1 cellular context compared by ENCODE assay signal in the genomic region with DNA sequence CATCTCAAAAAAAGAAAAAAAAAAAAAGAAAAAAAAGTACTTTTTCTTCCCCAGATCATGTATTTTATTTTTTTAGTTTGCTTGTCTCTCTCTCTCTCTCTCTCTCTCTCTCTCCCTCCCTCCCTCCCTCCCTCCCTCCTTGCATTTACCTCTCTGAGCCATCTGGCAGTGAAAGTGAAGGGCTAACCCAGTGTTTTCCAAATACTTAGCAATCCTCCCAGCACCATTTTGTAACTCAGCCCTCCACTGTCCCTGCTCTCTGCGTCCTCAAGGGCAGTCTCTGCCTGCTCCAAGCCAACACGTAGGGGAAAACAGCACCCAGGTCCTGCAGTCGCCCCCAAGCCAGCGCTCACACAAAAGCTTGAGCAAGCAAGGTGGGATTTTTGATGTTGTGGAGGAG.
TF ChIP-seq lines count a peak whose summit lies in the region.

No MANE protein-coding gene starts in this region.

TF ChIP-seq in WTC11, 78 proteins besides CTCF, POLR2A, EP300 and RAD21 (continued from another document):
- TF ChIP-seq, protein P1, sequence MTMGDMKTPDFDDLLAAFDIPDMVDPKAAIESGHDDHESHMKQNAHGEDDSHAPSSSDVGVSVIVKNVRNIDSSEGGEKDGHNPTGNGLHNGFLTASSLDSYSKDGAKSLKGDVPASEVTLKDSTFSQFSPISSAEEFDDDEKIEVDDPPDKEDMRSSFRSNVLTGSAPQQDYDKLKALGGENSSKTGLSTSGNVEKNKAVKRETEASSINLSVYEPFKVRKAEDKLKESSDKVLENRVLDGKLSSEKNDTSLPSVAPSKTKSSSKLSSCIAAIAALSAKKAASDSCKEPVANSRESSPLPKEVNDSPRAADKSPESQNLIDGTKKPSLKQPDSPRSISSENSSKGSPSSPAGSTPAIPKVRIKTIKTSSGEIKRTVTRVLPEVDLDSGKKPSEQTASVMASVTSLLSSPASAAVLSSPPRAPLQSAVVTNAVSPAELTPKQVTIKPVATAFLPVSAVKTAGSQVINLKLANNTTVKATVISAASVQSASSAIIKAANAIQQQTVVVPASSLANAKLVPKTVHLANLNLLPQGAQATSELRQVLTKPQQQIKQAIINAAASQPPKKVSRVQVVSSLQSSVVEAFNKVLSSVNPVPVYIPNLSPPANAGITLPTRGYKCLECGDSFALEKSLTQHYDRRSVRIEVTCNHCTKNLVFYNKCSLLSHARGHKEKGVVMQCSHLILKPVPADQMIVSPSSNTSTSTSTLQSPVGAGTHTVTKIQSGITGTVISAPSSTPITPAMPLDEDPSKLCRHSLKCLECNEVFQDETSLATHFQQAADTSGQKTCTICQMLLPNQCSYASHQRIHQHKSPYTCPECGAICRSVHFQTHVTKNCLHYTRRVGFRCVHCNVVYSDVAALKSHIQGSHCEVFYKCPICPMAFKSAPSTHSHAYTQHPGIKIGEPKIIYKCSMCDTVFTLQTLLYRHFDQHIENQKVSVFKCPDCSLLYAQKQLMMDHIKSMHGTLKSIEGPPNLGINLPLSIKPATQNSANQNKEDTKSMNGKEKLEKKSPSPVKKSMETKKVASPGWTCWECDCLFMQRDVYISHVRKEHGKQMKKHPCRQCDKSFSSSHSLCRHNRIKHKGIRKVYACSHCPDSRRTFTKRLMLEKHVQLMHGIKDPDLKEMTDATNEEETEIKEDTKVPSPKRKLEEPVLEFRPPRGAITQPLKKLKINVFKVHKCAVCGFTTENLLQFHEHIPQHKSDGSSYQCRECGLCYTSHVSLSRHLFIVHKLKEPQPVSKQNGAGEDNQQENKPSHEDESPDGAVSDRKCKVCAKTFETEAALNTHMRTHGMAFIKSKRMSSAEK (CRISPR knock-in tag; IDR thresholded peaks at IDR 0.05; ENCODE audit: borderline replicate concordance): no peak
- TF ChIP-seq FOXJ3 (CRISPR knock-in tag; IDR thresholded peaks at IDR 0.05; ENCODE audit: borderline replicate concordance) (no peak), AFF4 (CRISPR knock-in tag; IDR thresholded peaks at IDR 0.05; ENCODE audit: borderline replicate concordance) (no peak), OVOL2 (CRISPR knock-in tag; IDR thresholded peaks at IDR 0.05; ENCODE audit: borderline replicate concordance) (no peak), ZNF219 (CRISPR knock-in tag; IDR thresholded peaks at IDR 0.05; ENCODE audit: borderline replicate concordance) (no peak), ATF1 (CRISPR knock-in tag; IDR thresholded peaks at IDR 0.05) (no peak), MAX (CRISPR knock-in tag; IDR thresholded peaks at IDR 0.05) (no peak), SMAD4 (CRISPR knock-in tag; IDR thresholded peaks at IDR 0.05) (no peak), MXD4 (CRISPR knock-in tag; IDR thresholded peaks at IDR 0.05; ENCODE audit: borderline replicate concordance) (no peak), EMX1 (CRISPR knock-in tag; IDR thresholded peaks at IDR 0.05) (no peak), USF2 (CRISPR knock-in tag; IDR thresholded peaks at IDR 0.05) (no peak), IRF2 (CRISPR knock-in tag; IDR thresholded peaks at IDR 0.05; ENCODE audit: borderline replicate concordance, low read depth) (no peak), ARID4B (CRISPR knock-in tag; IDR thresholded peaks at IDR 0.05; ENCODE audit: borderline replicate concordance) (no peak), CBFB (CRISPR knock-in tag; IDR thresholded peaks at IDR 0.05; ENCODE audit: low read depth) (no peak)
- TF ChIP-seq, protein P2, sequence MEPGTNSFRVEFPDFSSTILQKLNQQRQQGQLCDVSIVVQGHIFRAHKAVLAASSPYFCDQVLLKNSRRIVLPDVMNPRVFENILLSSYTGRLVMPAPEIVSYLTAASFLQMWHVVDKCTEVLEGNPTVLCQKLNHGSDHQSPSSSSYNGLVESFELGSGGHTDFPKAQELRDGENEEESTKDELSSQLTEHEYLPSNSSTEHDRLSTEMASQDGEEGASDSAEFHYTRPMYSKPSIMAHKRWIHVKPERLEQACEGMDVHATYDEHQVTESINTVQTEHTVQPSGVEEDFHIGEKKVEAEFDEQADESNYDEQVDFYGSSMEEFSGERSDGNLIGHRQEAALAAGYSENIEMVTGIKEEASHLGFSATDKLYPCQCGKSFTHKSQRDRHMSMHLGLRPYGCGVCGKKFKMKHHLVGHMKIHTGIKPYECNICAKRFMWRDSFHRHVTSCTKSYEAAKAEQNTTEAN (CRISPR knock-in tag; IDR thresholded peaks at IDR 0.05): no peak
TF ChIP-seq in WTC11: peak in this region for 0.
